ENCODE assay signal across 39 cellular contexts in the genomic region with DNA sequence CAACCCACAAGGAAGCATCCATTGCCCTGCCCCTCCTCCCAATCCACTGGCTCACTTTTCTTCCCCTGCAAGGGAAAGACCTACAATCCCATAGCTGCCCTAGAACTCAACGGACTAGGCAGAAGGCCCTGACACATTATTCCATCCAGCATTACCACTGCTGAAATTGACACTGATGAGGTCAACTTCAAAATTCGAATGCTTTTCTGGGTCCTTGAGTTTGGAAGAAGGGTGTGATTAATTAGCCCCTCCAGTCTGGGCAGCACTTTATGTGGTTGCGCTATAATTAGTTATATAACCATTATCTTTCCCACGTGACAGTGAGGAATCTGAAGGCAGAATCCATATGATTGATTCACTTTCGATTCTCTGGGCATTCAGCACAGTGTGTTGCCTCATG. TPM values are rescaled to one million over a fixed set of nuclear protein-coding genes. Genes with fewer than 3 reads are reported as not detected.
"Had no signal": no experiment of that assay in that cellular context is flagged by ENCODE, and none has a peak within 500 bp of the region (broad histone marks: within the 10 kb centered on the region; RNA-seq: fewer than 3 reads in every experiment).

No MANE protein-coding gene starts in this region.

- H3K27me3 ChIP-seq: adrenal gland, cardiac muscle cell had no signal

- H3K36me3 ChIP-seq: adrenal gland, cardiac muscle cell had no signal

- H3K9me3 ChIP-seq: adrenal gland had no signal

- H3K4me3 Mint-ChIP-seq: activated B cell treated with CpG ODN at 0.5 μM for 24 hours; activated CD4-positive, alpha-beta memory T cell treated with anti-CD3 and anti-CD28 coated beads for 36 hours; activated CD4-positive, alpha-beta T cell treated with anti-CD3 and anti-CD28 coated beads, Interleukin-2, amount 10 ng/mL, durations not matched to agents 24 days and 14 days; activated CD8-positive, alpha-beta T cell treated with anti-CD3 and anti-CD28 coated beads for 36 hours; activated naive CD4-positive, alpha-beta T cell treated with anti-CD3 and anti-CD28 coated beads for 36 hours; activated naive CD8-positive, alpha-beta T cell treated with anti-CD3 and anti-CD28 coated beads for 36 hours; activated T-cell treated with anti-CD3 and anti-CD28 coated beads, Interleukin-2, amount 50 U/mL, for 4 hours; activated T-cell treated with anti-CD3 and anti-CD28 coated beads, Interleukin-2, amount 50 U/mL, for 72 hours; activated T-helper 1 cell treated with anti-CD3 and anti-CD28 coated beads, Interleukin-12 subunit alpha, Interleukin-12 subunit beta, Interleukin-2, Interleukin-4 antibody, amounts not matched to agents 30 ng/mL and 10 ng/mL and 1 ng/mL, durations not matched to agents 14 hours and 24 hours and 36 hours; activated T-helper 17 cell treated with anti-CD3 and anti-CD28 coated beads, Interleukin-2, amount 50 U/mL, for 72 hours; brain; central memory CD8-positive, alpha-beta T cell; T-helper 1 cell treated with Interleukin-12 subunit alpha and Interleukin-12 subunit beta and Interleukin-4 antibody, amounts not matched to agents 30 μg/mL and 1 μg/mL, for 36 hours; T-helper 2 cell treated with Interferon-gamma antibody and Interleukin-4, amounts not matched to agents 5 μg/mL and 100 μg/mL, for 36 hours had no signal

- H3K27me3 Mint-ChIP-seq: activated CD8-positive, alpha-beta T cell treated with anti-CD3 and anti-CD28 coated beads for 36 hours had no signal

- H3K27ac Mint-ChIP-seq: activated B cell treated with CpG ODN at 0.5 μM for 24 hours; activated CD4-positive, alpha-beta memory T cell treated with anti-CD3 and anti-CD28 coated beads for 36 hours; activated CD4-positive, alpha-beta T cell treated with anti-CD3 and anti-CD28 coated beads, Interleukin-2, amount 10 ng/mL, durations not matched to agents 24 days and 14 days; activated CD8-positive, alpha-beta T cell treated with anti-CD3 and anti-CD28 coated beads for 36 hours; activated naive CD4-positive, alpha-beta T cell treated with anti-CD3 and anti-CD28 coated beads for 36 hours; activated naive CD4-positive, alpha-beta T cell treated with anti-CD3 and anti-CD28 coated beads, Interleukin-2, amount 50 U/mL, for 72 hours; activated naive CD8-positive, alpha-beta T cell treated with anti-CD3 and anti-CD28 coated beads for 36 hours; activated T-cell treated with anti-CD3 and anti-CD28 coated beads, Interleukin-2, amount 50 U/mL, for 72 hours; activated T-helper 1 cell treated with anti-CD3 and anti-CD28 coated beads, Interleukin-12 subunit alpha, Interleukin-12 subunit beta, Interleukin-2, Interleukin-4 antibody, amounts not matched to agents 30 ng/mL and 10 ng/mL and 1 ng/mL, durations not matched to agents 14 hours and 24 hours and 36 hours; activated T-helper 17 cell treated with anti-CD3 and anti-CD28 coated beads, Interleukin-2, amount 50 U/mL, for 72 hours; brain; T-helper 1 cell treated with Interleukin-12 subunit alpha and Interleukin-12 subunit beta and Interleukin-4 antibody, amounts not matched to agents 30 μg/mL and 1 μg/mL, for 36 hours; T-helper 2 cell treated with Interferon-gamma antibody and Interleukin-4, amounts not matched to agents 5 μg/mL and 100 μg/mL, for 36 hours had no signal

- H3K4me1 Mint-ChIP-seq: activated B cell treated with CpG ODN at 0.5 μM for 24 hours; activated CD4-positive, alpha-beta T cell treated with anti-CD3 and anti-CD28 coated beads, Interleukin-2, amount 10 ng/mL, durations not matched to agents 24 days and 14 days; activated naive CD8-positive, alpha-beta T cell treated with anti-CD3 and anti-CD28 coated beads for 36 hours; activated T-helper 17 cell treated with anti-CD3 and anti-CD28 coated beads, Interleukin-2, amount 50 U/mL, for 72 hours; central memory CD8-positive, alpha-beta T cell had no signal

- H3K27ac ChIP-seq: adrenal gland, cardiac muscle cell, VCaP had no signal

- H3K4me1 ChIP-seq: adrenal gland had no signal

- ATAC-seq: activated CD8-positive, alpha-beta T cell treated with anti-CD3 and anti-CD28 coated beads for 36 hours; activated naive CD4-positive, alpha-beta T cell treated with anti-CD3 and anti-CD28 coated beads, Interleukin-2, amount 50 U/mL, for 72 hours; activated T-cell treated with anti-CD3 and anti-CD28 coated beads, Interleukin-2, amount 50 U/mL, for 4 hours; activated T-cell treated with anti-CD3 and anti-CD28 coated beads, Interleukin-2, amount 50 U/mL, for 72 hours; activated T-helper 17 cell treated with anti-CD3 and anti-CD28 coated beads, Interleukin-2, amount 50 U/mL, for 72 hours had no signal

- DNase-seq: activated B cell treated with CpG ODN at 0.5 μM for 24 hours; activated CD4-positive, alpha-beta memory T cell treated with anti-CD3 and anti-CD28 coated beads for 36 hours; activated CD4-positive, alpha-beta T cell treated with anti-CD3 and anti-CD28 coated beads for 4 hours; activated CD4-positive, alpha-beta T cell treated with anti-CD3 and anti-CD28 coated beads, Interleukin-2, amount 10 ng/mL, durations not matched to agents 24 days and 14 days; activated CD4-positive, alpha-beta T cell treated with anti-CD3 and anti-CD28 coated beads, Interleukin-2, amount 50 U/mL, for 1 hour; activated CD4-positive, alpha-beta T cell treated with anti-CD3 and anti-CD28 coated beads, Interleukin-2, amount 50 U/mL, for 4 hours; activated CD4-positive, CD25-positive, alpha-beta regulatory T cell treated with anti-CD3 and anti-CD28 coated beads, Interleukin-2, amount 50 U/mL, for 72 hours; activated CD8-positive, alpha-beta memory T cell treated with anti-CD3 and anti-CD28 coated beads, Interleukin-2, amount 50 U/mL, for 4 hours; activated CD8-positive, alpha-beta T cell treated with anti-CD3 and anti-CD28 coated beads for 36 hours; activated effector memory CD4-positive, alpha-beta T cell treated with anti-CD3 and anti-CD28 coated beads, Interleukin-2, amount 50 U/mL, for 16 hours; activated gamma-delta T cell treated with Interleukin-2 at 50 U/mL for 16 hours; activated naive CD4-positive, alpha-beta T cell; activated naive CD4-positive, alpha-beta T cell treated with anti-CD3 and anti-CD28 coated beads for 36 hours; activated naive CD4-positive, alpha-beta T cell treated with anti-CD3 and anti-CD28 coated beads, Interleukin-2, amount 50 U/mL, for 16 hours; activated naive CD8-positive, alpha-beta T cell treated with anti-CD3 and anti-CD28 coated beads for 36 hours; activated T-cell treated with anti-CD3 and anti-CD28 coated beads for 4 hours; activated T-cell treated with anti-CD3 and anti-CD28 coated beads, Interleukin-2, amount 50 U/mL, for 1 hour; activated T-cell treated with anti-CD3 and anti-CD28 coated beads, Interleukin-2, amount 50 U/mL, for 4 hours; activated T-cell treated with anti-CD3 and anti-CD28 coated beads, Interleukin-2, amount 50 U/mL, for 72 hours; adrenal gland; amniotic stem cell; aorta; caudate nucleus; cerebellar nuclear complex; T-helper 1 cell; T-helper 2 cell; T-helper 9 cell had no signal

- H3K9me3 Mint-ChIP-seq: activated T-helper 1 cell treated with anti-CD3 and anti-CD28 coated beads, Interleukin-12 subunit alpha, Interleukin-12 subunit beta, Interleukin-2, Interleukin-4 antibody, amounts not matched to agents 30 ng/mL and 10 ng/mL and 1 ng/mL, durations not matched to agents 14 hours and 24 hours and 36 hours had no signal

- H3K36me3 Mint-ChIP-seq: activated CD4-positive, alpha-beta memory T cell treated with anti-CD3 and anti-CD28 coated beads for 36 hours; brain had no signal

- H3K4me3 ChIP-seq: adrenal gland, cardiac muscle cell had no signal

- FAIRE-seq: bronchial epithelial cell, TTC549 had no signal

RNA-seq across cellular contexts. Expression of gene EVA1A, which starts 55.7 kb away (rescaled TPM):
- total RNA-seq: activated B cell treated with CpG ODN at 0.5 μM for 24 hours; activated CD4-positive, alpha-beta memory T cell treated with anti-CD3 and anti-CD28 coated beads for 36 hours; activated CD4-positive, alpha-beta T cell treated with anti-CD3 and anti-CD28 coated beads, Interleukin-2, amount 10 ng/mL, durations not matched to agents 24 days and 14 days; activated CD8-positive, alpha-beta memory T cell treated with anti-CD3 and anti-CD28 coated beads for 36 hours; activated naive CD4-positive, alpha-beta T cell treated with anti-CD3 and anti-CD28 coated beads for 36 hours; activated T-helper 1 cell treated with anti-CD3 and anti-CD28 coated beads, Interleukin-12 subunit alpha, Interleukin-12 subunit beta, Interleukin-2, Interleukin-4 antibody, amounts not matched to agents 30 ng/mL and 10 ng/mL and 1 ng/mL, durations not matched to agents 14 hours and 24 hours and 36 hours; activated T-helper 17 cell treated with anti-CD3 and anti-CD28 coated beads, Interleukin-2, amount 50 U/mL, for 72 hours had no signal
